1 cellular context compared by ENCODE assay signal in genomic region chr1:229619614-229620013, GRCh38.
TF ChIP-seq lines count a peak whose summit lies in the region.

No MANE protein-coding gene starts in this region.

TF ChIP-seq in GM23338, 12 proteins besides CTCF, POLR2A, EP300 and RAD21 (continued from another document):
- TF ChIP-seq ZNF462 (CRISPR knock-in tag; IDR thresholded peaks at IDR 0.05): no peak
- no peak for TF ChIP-seq JUNB (IDR thresholded peaks at IDR 0.05; ENCODE audit: unreplicated experiment)
- no peak for TF ChIP-seq NANOG (IDR thresholded peaks at IDR 0.05; ENCODE audit: borderline replicate concordance)
- no peak for TF ChIP-seq CREB1 (CRISPR knock-in tag; IDR thresholded peaks at IDR 0.05; ENCODE audit: low read depth)
- TF ChIP-seq ZNF114 (CRISPR knock-in tag; IDR thresholded peaks at IDR 0.05): no peak
- TF ChIP-seq, protein P1, sequence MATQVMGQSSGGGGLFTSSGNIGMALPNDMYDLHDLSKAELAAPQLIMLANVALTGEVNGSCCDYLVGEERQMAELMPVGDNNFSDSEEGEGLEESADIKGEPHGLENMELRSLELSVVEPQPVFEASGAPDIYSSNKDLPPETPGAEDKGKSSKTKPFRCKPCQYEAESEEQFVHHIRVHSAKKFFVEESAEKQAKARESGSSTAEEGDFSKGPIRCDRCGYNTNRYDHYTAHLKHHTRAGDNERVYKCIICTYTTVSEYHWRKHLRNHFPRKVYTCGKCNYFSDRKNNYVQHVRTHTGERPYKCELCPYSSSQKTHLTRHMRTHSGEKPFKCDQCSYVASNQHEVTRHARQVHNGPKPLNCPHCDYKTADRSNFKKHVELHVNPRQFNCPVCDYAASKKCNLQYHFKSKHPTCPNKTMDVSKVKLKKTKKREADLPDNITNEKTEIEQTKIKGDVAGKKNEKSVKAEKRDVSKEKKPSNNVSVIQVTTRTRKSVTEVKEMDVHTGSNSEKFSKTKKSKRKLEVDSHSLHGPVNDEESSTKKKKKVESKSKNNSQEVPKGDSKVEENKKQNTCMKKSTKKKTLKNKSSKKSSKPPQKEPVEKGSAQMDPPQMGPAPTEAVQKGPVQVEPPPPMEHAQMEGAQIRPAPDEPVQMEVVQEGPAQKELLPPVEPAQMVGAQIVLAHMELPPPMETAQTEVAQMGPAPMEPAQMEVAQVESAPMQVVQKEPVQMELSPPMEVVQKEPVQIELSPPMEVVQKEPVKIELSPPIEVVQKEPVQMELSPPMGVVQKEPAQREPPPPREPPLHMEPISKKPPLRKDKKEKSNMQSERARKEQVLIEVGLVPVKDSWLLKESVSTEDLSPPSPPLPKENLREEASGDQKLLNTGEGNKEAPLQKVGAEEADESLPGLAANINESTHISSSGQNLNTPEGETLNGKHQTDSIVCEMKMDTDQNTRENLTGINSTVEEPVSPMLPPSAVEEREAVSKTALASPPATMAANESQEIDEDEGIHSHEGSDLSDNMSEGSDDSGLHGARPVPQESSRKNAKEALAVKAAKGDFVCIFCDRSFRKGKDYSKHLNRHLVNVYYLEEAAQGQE (IDR thresholded peaks at IDR 0.05; ENCODE audit: unreplicated experiment): no peak
- no peak for TF ChIP-seq EZH2phosphoT487 (IDR thresholded peaks at IDR 0.05; ENCODE audit: unreplicated experiment)
- no peak for TF ChIP-seq STAT1 (IDR thresholded peaks at IDR 0.05; ENCODE audit: unreplicated experiment)
- no peak for TF ChIP-seq EZH2 (IDR thresholded peaks at IDR 0.05; ENCODE audit: low read depth, unreplicated experiment)
- no peak for TF ChIP-seq POLR2AphosphoS5 (IDR thresholded peaks at IDR 0.05; ENCODE audit: low read depth)
